2 cellular contexts compared by ENCODE assay signal in the genomic region with DNA sequence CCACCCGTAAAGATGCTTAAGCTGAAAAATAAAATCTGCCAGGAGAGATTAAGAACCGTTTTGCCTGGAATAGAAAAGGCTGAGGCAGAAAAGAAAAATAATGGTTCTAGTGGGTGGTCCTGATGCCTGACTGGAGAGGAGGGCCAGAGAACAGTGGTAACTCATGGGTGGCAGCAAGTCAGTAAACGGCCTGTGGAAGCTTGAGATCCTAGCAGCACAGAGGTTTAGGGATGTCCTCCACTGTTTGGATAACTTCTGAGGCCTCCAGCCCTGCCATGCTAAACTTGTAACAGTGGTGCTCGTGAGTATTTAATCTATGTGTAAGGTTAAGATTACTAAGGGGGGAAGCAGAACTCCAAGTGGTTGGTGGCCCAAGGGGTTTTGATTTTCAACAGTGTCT.
TF ChIP-seq lines count a peak whose summit lies in the region.

No MANE protein-coding gene starts in this region.

TF ChIP-seq in SK-N-SH, 30 proteins besides CTCF, POLR2A, EP300 and RAD21 (continued from another document):
- TF ChIP-seq, protein P1, sequence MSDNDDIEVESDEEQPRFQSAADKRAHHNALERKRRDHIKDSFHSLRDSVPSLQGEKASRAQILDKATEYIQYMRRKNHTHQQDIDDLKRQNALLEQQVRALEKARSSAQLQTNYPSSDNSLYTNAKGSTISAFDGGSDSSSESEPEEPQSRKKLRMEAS (IDR thresholded peaks at IDR 0.05; ENCODE audit: low read depth) = no peak
- TF ChIP-seq TEAD4 (IDR thresholded peaks at IDR 0.05; ENCODE audit: borderline replicate concordance, insufficient read depth) = no peak
- no peak for TF ChIP-seq NFIC (IDR thresholded peaks at IDR 0.05; ENCODE audit: borderline replicate concordance)
- TF ChIP-seq TCF12 (IDR thresholded peaks at IDR 0.05) = no peak
- TF ChIP-seq CHD2 (IDR thresholded peaks at IDR 0.05; ENCODE audit: low read length, partially characterized antibody) = no peak
- TF ChIP-seq MEF2A (IDR thresholded peaks at IDR 0.05; ENCODE audit: borderline replicate concordance, low read depth) = no peak
- TF ChIP-seq GATA2 (CRISPR knock-in tag; IDR thresholded peaks at IDR 0.05) = no peak
- no peak for TF ChIP-seq FOXJ3 (CRISPR knock-in tag; IDR thresholded peaks at IDR 0.05)
- no peak for TF ChIP-seq RCOR1 (IDR thresholded peaks at IDR 0.05; ENCODE audit: low read length)
- TF ChIP-seq, protein P2, sequence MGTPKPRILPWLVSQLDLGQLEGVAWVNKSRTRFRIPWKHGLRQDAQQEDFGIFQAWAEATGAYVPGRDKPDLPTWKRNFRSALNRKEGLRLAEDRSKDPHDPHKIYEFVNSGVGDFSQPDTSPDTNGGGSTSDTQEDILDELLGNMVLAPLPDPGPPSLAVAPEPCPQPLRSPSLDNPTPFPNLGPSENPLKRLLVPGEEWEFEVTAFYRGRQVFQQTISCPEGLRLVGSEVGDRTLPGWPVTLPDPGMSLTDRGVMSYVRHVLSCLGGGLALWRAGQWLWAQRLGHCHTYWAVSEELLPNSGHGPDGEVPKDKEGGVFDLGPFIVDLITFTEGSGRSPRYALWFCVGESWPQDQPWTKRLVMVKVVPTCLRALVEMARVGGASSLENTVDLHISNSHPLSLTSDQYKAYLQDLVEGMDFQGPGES (IDR thresholded peaks at IDR 0.05; ENCODE audit: low read depth, low read length) = no peak
- TF ChIP-seq, protein P3, sequence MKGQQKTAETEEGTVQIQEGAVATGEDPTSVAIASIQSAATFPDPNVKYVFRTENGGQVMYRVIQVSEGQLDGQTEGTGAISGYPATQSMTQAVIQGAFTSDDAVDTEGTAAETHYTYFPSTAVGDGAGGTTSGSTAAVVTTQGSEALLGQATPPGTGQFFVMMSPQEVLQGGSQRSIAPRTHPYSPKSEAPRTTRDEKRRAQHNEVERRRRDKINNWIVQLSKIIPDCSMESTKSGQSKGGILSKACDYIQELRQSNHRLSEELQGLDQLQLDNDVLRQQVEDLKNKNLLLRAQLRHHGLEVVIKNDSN (IDR thresholded peaks at IDR 0.05; ENCODE audit: borderline replicate concordance, low read depth) = no peak
- TF ChIP-seq SIN3A (IDR thresholded peaks at IDR 0.05; ENCODE audit: borderline replicate concordance, low read depth, low read length) = no peak
- TF ChIP-seq ELF1 (IDR thresholded peaks at IDR 0.05) = no peak

TF ChIP-seq in SK-N-SH treated with all-trans-retinoic acid at 6 μM for 48 hours, 23 proteins besides CTCF, POLR2A, EP300 and RAD21 (continued from another document):
- TF ChIP-seq, protein P4, sequence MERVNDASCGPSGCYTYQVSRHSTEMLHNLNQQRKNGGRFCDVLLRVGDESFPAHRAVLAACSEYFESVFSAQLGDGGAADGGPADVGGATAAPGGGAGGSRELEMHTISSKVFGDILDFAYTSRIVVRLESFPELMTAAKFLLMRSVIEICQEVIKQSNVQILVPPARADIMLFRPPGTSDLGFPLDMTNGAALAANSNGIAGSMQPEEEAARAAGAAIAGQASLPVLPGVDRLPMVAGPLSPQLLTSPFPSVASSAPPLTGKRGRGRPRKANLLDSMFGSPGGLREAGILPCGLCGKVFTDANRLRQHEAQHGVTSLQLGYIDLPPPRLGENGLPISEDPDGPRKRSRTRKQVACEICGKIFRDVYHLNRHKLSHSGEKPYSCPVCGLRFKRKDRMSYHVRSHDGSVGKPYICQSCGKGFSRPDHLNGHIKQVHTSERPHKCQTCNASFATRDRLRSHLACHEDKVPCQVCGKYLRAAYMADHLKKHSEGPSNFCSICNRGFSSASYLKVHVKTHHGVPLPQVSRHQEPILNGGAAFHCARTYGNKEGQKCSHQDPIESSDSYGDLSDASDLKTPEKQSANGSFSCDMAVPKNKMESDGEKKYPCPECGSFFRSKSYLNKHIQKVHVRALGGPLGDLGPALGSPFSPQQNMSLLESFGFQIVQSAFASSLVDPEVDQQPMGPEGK (CRISPR knock-in tag; IDR thresholded peaks at IDR 0.05; ENCODE audit: borderline replicate concordance) = no peak
- TF ChIP-seq PPARA (CRISPR knock-in tag; IDR thresholded peaks at IDR 0.05; ENCODE audit: borderline replicate concordance) = no peak
- no peak for TF ChIP-seq GLIS3 (CRISPR knock-in tag; IDR thresholded peaks at IDR 0.05)
- TF ChIP-seq SNAI2 (CRISPR knock-in tag; IDR thresholded peaks at IDR 0.05) = no peak
